16 cellular contexts compared by ENCODE assay signal in genomic region chr10:43066481-43066880, GRCh38. TPM values are rescaled to one million over a fixed set of nuclear protein-coding genes. Genes with fewer than 3 reads are reported as not detected.
DNase-seq lines count a peak whose midpoint lies in the region; ATAC-seq and TF ChIP-seq lines count a peak whose summit lies in the region.
"Had no signal": no experiment of that assay in that cellular context is flagged by ENCODE, and none has a peak within 500 bp of the region (broad histone marks: within the 10 kb centered on the region; RNA-seq: fewer than 3 reads in every experiment).

No MANE protein-coding gene starts in this region.

- H3K4me1 ChIP-seq in right cardiac atrium (ENCODE audit: control insufficient read depth, insufficient read depth, low read length) (no peaks in the 10 kb centered on the region), mucosa of descending colon (ENCODE audit: low read depth) (no peaks in the 10 kb centered on the region), spleen (no peaks in the 10 kb centered on the region)
- H3K4me1 ChIP-seq: BLaER1, Caco-2 had no signal

- TF ChIP-seq CTCF in mucosa of descending colon (IDR thresholded peaks at IDR 0.05) (no peak), spleen (IDR thresholded peaks at IDR 0.05 in 8 of 11, conservative IDR thresholded peaks at IDR 0.05 in 3 of 11) (no peak)

- ATAC-seq in right cardiac atrium (no peak), mucosa of descending colon (no peak)
- ATAC-seq: CD8-positive, alpha-beta T cell had no signal

- no peaks in the 10 kb centered on the region for H3K36me3 ChIP-seq in mucosa of descending colon (ENCODE audit: low read depth)
- H3K36me3 ChIP-seq in spleen, result no peaks in the 10 kb centered on the region
- H3K36me3 ChIP-seq: BLaER1 had no signal

- no peak overlapping the region for H3K4me3 ChIP-seq in right cardiac atrium (ENCODE audit: low read length)
- no peak overlapping the region for H3K4me3 ChIP-seq in mucosa of descending colon
- no peak overlapping the region for H3K4me3 ChIP-seq in spleen
- H3K4me3 ChIP-seq: BLaER1, GM23248 had no signal

- no peak for TF ChIP-seq POLR2A in spleen (IDR thresholded peaks at IDR 0.05)

- 63% methylated on average over 3 of the region's 3 CpGs for WGBS in right cardiac atrium
- WGBS in spleen, 5 donors, result 56 to 78% (median 65%) methylated on average over 2 to 3 of the region's 3 CpGs

- H3K9me3 ChIP-seq in right cardiac atrium (ENCODE audit: control insufficient read depth, low read length), result no peaks in the 10 kb centered on the region
- no peaks in the 10 kb centered on the region for H3K9me3 ChIP-seq in mucosa of descending colon
- no peaks in the 10 kb centered on the region for H3K9me3 ChIP-seq in spleen
- H3K9me3 ChIP-seq: BLaER1, Caco-2 had no signal

- DNase-seq in right cardiac atrium (peak in 2 of 3 donors; percentile 0 to 30), cardiac septum (ENCODE audit: low spot score) (no peak), mucosa of descending colon (peak in 2 of 3 donors; percentile 7 to 21), spleen (peak; percentile 56), NCI-H187 (lab: John Stamatoyannopoulos, UW) (no peak)
- DNase-seq in activated CD4-positive, alpha-beta T cell treated with anti-CD3 and anti-CD28 coated beads, Interleukin-2, amount 50 U/mL, for 4 hours, result no peak
- DNase-seq: Caco-2; CD4-positive, CD25-positive, alpha-beta regulatory T cell; CD8-positive, alpha-beta T cell; DMS153; DND-41; GM23248; H7; HCEC 1CT had no signal

- intact Hi-C loops in right cardiac atrium (cut with DNase I), result no loop called here
- intact Hi-C loops in cardiac septum (cut with DNase I), result no loop called here
- intact Hi-C loops in mucosa of descending colon (cut with DNase I, micrococcal nuclease), result no loop called here
- intact Hi-C loops in spleen (cut with DNase I; ENCODE audit: low total_unique reads), result no loop called here

- no peak overlapping the region for H3K27ac ChIP-seq in right cardiac atrium (ENCODE audit: low read length)
- H3K27ac ChIP-seq in spleen, result no peak overlapping the region
- H3K27ac ChIP-seq: BLaER1, C4-2B, GM23248 had no signal

- H3K27me3 ChIP-seq in right cardiac atrium (ENCODE audit: control insufficient read depth, insufficient read depth), result no peaks in the 10 kb centered on the region
- no peaks in the 10 kb centered on the region for H3K27me3 ChIP-seq in spleen (replicated peaks in 1 of 7)
- H3K27me3 ChIP-seq: BLaER1 had no signal

RNA-seq across cellular contexts. Expression of gene RET, which starts 10.4 kb away (rescaled TPM):
- total RNA-seq in right cardiac atrium, result under 1 TPM; 0.23 to 0.47 (median 0.33) TPM
- polyA plus RNA-seq in right cardiac atrium, result 0.59 TPM
- total RNA-seq in cardiac septum, result 0.94 TPM
- total RNA-seq in mucosa of descending colon, result 10 to 100 TPM in 1 of 3 donors, 1 to 10 TPM in 1, under 1 TPM in 1; 0.84 to 13.5 (median 1.6) TPM
- total RNA-seq in spleen, result under 1 TPM in 5 of 7 donors, not detected in 2; 0.30 to 0.54 (median 0.34) TPM
- under 1 TPM; 0.02 to 0.11 (median 0.10) TPM for polyA plus RNA-seq in spleen
- total RNA-seq: Caco-2; CD8-positive, alpha-beta T cell; GM23248 had no signal
- polyA plus RNA-seq: CD4-positive, CD25-positive, alpha-beta regulatory T cell; GM23248 had no signal

Comparison
In these comparisons a context has a peak if more than half of its experiments do, and no peak if none do; other contexts are left out.
1. DNase-seq: peak in right cardiac atrium (2 of 3), mucosa of descending colon (2 of 3) and spleen (single experiment); none in cardiac septum (single experiment), NCI-H187 (0 of 2) and activated CD4-positive, alpha-beta T cell treated with anti-CD3 and anti-CD28 coated beads, Interleukin-2, amount 50 U/mL, for 4 hours (0 of 2).